27 cellular contexts compared by ENCODE assay signal in genomic region chr6:23635150-23635549, GRCh38.
"Had no signal": no experiment of that assay in that cellular context is flagged by ENCODE, and none has a peak within 500 bp of the region (broad histone marks: within the 10 kb centered on the region; RNA-seq: fewer than 3 reads in every experiment).

No MANE protein-coding gene starts in this region.

- H3K4me3 Mint-ChIP-seq: activated CD4-positive, alpha-beta memory T cell treated with anti-CD3 and anti-CD28 coated beads for 36 hours; activated CD4-positive, alpha-beta T cell treated with anti-CD3 and anti-CD28 coated beads for 36 hours; activated CD4-positive, alpha-beta T cell treated with anti-CD3 and anti-CD28 coated beads, Interleukin-2, amount 10 ng/mL, durations not matched to agents 24 days and 14 days; activated CD8-positive, alpha-beta memory T cell treated with anti-CD3 and anti-CD28 coated beads, Interleukin-2, amount 10 ng/mL, durations not matched to agents 7 days and 5 days; activated CD8-positive, alpha-beta T cell treated with anti-CD3 and anti-CD28 coated beads, Interleukin-2, amount 10 ng/mL, durations not matched to agents 7 days and 5 days; activated naive CD4-positive, alpha-beta T cell treated with anti-CD3 and anti-CD28 coated beads for 36 hours; activated naive CD4-positive, alpha-beta T cell treated with anti-CD3 and anti-CD28 coated beads, Interleukin-2, amount 50 U/mL, for 24 hours; activated naive CD8-positive, alpha-beta T cell treated with anti-CD3 and anti-CD28 coated beads, Interleukin-2, amount 10 ng/mL, durations not matched to agents 7 days and 5 days; activated T-helper 1 cell treated with anti-CD3 and anti-CD28 coated beads, Interleukin-12 subunit alpha, Interleukin-12 subunit beta, Interleukin-2, Interleukin-4 antibody, amounts not matched to agents 30 ng/mL and 10 ng/mL and 1 ng/mL, durations not matched to agents 14 hours and 24 hours and 36 hours; central memory CD8-positive, alpha-beta T cell; effector memory CD8-positive, alpha-beta T cell had no signal

- DNase-seq: activated CD4-positive, alpha-beta memory T cell treated with anti-CD3 and anti-CD28 coated beads for 36 hours; activated CD4-positive, alpha-beta T cell treated with anti-CD3 and anti-CD28 coated beads for 36 hours; activated CD4-positive, alpha-beta T cell treated with anti-CD3 and anti-CD28 coated beads, Interleukin-2, amount 10 ng/mL, durations not matched to agents 24 days and 14 days; activated CD4-positive, CD25-positive, alpha-beta regulatory T cell; activated CD4-positive, CD25-positive, alpha-beta regulatory T cell treated with anti-CD3 and anti-CD28 coated beads, Interleukin-2, amount 50 U/mL, for 72 hours; activated CD8-positive, alpha-beta memory T cell treated with anti-CD3 and anti-CD28 coated beads, Interleukin-2, amount 10 ng/mL, durations not matched to agents 7 days and 5 days; activated CD8-positive, alpha-beta memory T cell treated with anti-CD3 and anti-CD28 coated beads, Interleukin-2, amount 50 U/mL, for 4 hours; activated CD8-positive, alpha-beta T cell treated with anti-CD3 and anti-CD28 coated beads, Interleukin-2, amount 10 ng/mL, durations not matched to agents 7 days and 5 days; activated effector memory CD4-positive, alpha-beta T cell treated with anti-CD3 and anti-CD28 coated beads, Interleukin-2, amount 50 U/mL, for 16 hours; activated naive CD4-positive, alpha-beta T cell treated with anti-CD3 and anti-CD28 coated beads for 36 hours; activated naive CD8-positive, alpha-beta T cell treated with anti-CD3 and anti-CD28 coated beads, Interleukin-2, amount 10 ng/mL, durations not matched to agents 7 days and 5 days; activated T-cell treated with anti-CD3 and anti-CD28 coated beads, Interleukin-2, amount 50 U/mL, for 1 hour; activated T-cell treated with anti-CD3 and anti-CD28 coated beads, Interleukin-2, amount 50 U/mL, for 48 hours; brain microvascular endothelial cell; cortex of kidney; dermis blood vessel endothelial cell; effector CD4-positive, alpha-beta T cell; effector memory CD8-positive, alpha-beta T cell; erythroblast; foreskin keratinocyte; gastrocnemius medialis; heart right ventricle; T-helper 2 cell had no signal

- H3K36me3 Mint-ChIP-seq: activated CD4-positive, alpha-beta memory T cell treated with anti-CD3 and anti-CD28 coated beads for 36 hours; activated CD8-positive, alpha-beta memory T cell treated with anti-CD3 and anti-CD28 coated beads, Interleukin-2, amount 10 ng/mL, durations not matched to agents 7 days and 5 days; activated naive CD4-positive, alpha-beta T cell treated with anti-CD3 and anti-CD28 coated beads, Interleukin-2, amount 50 U/mL, for 24 hours; activated naive CD8-positive, alpha-beta T cell treated with anti-CD3 and anti-CD28 coated beads, Interleukin-2, amount 10 ng/mL, durations not matched to agents 7 days and 5 days had no signal

- H3K4me1 Mint-ChIP-seq: activated CD4-positive, alpha-beta T cell treated with anti-CD3 and anti-CD28 coated beads for 36 hours; activated CD4-positive, alpha-beta T cell treated with anti-CD3 and anti-CD28 coated beads, Interleukin-2, amount 10 ng/mL, durations not matched to agents 24 days and 14 days; activated CD8-positive, alpha-beta memory T cell treated with anti-CD3 and anti-CD28 coated beads, Interleukin-2, amount 10 ng/mL, durations not matched to agents 7 days and 5 days; activated naive CD4-positive, alpha-beta T cell treated with anti-CD3 and anti-CD28 coated beads, Interleukin-2, amount 50 U/mL, for 24 hours; activated naive CD8-positive, alpha-beta T cell treated with anti-CD3 and anti-CD28 coated beads, Interleukin-2, amount 10 ng/mL, durations not matched to agents 7 days and 5 days; central memory CD8-positive, alpha-beta T cell had no signal

- H3K9me3 Mint-ChIP-seq: activated CD4-positive, alpha-beta T cell treated with anti-CD3 and anti-CD28 coated beads, Interleukin-2, amount 10 ng/mL, durations not matched to agents 24 days and 14 days; activated naive CD8-positive, alpha-beta T cell treated with anti-CD3 and anti-CD28 coated beads, Interleukin-2, amount 10 ng/mL, durations not matched to agents 7 days and 5 days; activated T-helper 1 cell treated with anti-CD3 and anti-CD28 coated beads, Interleukin-12 subunit alpha, Interleukin-12 subunit beta, Interleukin-2, Interleukin-4 antibody, amounts not matched to agents 30 ng/mL and 10 ng/mL and 1 ng/mL, durations not matched to agents 14 hours and 24 hours and 36 hours; activated T-helper 2 cell treated with anti-CD3 and anti-CD28 coated beads, Interferon-gamma antibody, Interleukin-2, Interleukin-4, amounts not matched to agents 10 μg/mL and 5 μg/mL and 100 μg/mL, durations not matched to agents 14 hours and 24 hours and 36 hours had no signal

- H3K27ac Mint-ChIP-seq: activated CD4-positive, alpha-beta memory T cell treated with anti-CD3 and anti-CD28 coated beads for 36 hours; activated CD4-positive, alpha-beta T cell treated with anti-CD3 and anti-CD28 coated beads for 36 hours; activated CD4-positive, alpha-beta T cell treated with anti-CD3 and anti-CD28 coated beads, Interleukin-2, amount 10 ng/mL, durations not matched to agents 24 days and 14 days; activated CD8-positive, alpha-beta memory T cell treated with anti-CD3 and anti-CD28 coated beads, Interleukin-2, amount 10 ng/mL, durations not matched to agents 7 days and 5 days; activated CD8-positive, alpha-beta T cell treated with anti-CD3 and anti-CD28 coated beads, Interleukin-2, amount 10 ng/mL, durations not matched to agents 7 days and 5 days; activated naive CD4-positive, alpha-beta T cell treated with anti-CD3 and anti-CD28 coated beads for 36 hours; activated naive CD4-positive, alpha-beta T cell treated with anti-CD3 and anti-CD28 coated beads, Interleukin-2, amount 50 U/mL, for 24 hours; activated naive CD8-positive, alpha-beta T cell treated with anti-CD3 and anti-CD28 coated beads, Interleukin-2, amount 10 ng/mL, durations not matched to agents 7 days and 5 days; activated T-helper 1 cell treated with anti-CD3 and anti-CD28 coated beads, Interleukin-12 subunit alpha, Interleukin-12 subunit beta, Interleukin-2, Interleukin-4 antibody, amounts not matched to agents 30 ng/mL and 10 ng/mL and 1 ng/mL, durations not matched to agents 14 hours and 24 hours and 36 hours; activated T-helper 2 cell treated with anti-CD3 and anti-CD28 coated beads, Interferon-gamma antibody, Interleukin-2, Interleukin-4, amounts not matched to agents 10 μg/mL and 5 μg/mL and 100 μg/mL, durations not matched to agents 14 hours and 24 hours and 36 hours; effector memory CD8-positive, alpha-beta T cell had no signal

- ATAC-seq: activated CD4-positive, alpha-beta T cell treated with anti-CD3 and anti-CD28 coated beads for 36 hours; activated CD8-positive, alpha-beta memory T cell treated with anti-CD3 and anti-CD28 coated beads, Interleukin-2, amount 10 ng/mL, durations not matched to agents 7 days and 5 days; activated CD8-positive, alpha-beta T cell treated with anti-CD3 and anti-CD28 coated beads, Interleukin-2, amount 10 ng/mL, durations not matched to agents 7 days and 5 days; effector memory CD8-positive, alpha-beta T cell; foreskin keratinocyte; gastrocnemius medialis; heart right ventricle had no signal

- H3K27me3 Mint-ChIP-seq: activated CD4-positive, alpha-beta memory T cell treated with anti-CD3 and anti-CD28 coated beads for 36 hours; activated CD4-positive, alpha-beta T cell treated with anti-CD3 and anti-CD28 coated beads for 36 hours; activated CD4-positive, alpha-beta T cell treated with anti-CD3 and anti-CD28 coated beads, Interleukin-2, amount 10 ng/mL, durations not matched to agents 24 days and 14 days; activated CD8-positive, alpha-beta memory T cell treated with anti-CD3 and anti-CD28 coated beads, Interleukin-2, amount 10 ng/mL, durations not matched to agents 7 days and 5 days; activated naive CD4-positive, alpha-beta T cell treated with anti-CD3 and anti-CD28 coated beads, Interleukin-2, amount 50 U/mL, for 24 hours; activated naive CD8-positive, alpha-beta T cell treated with anti-CD3 and anti-CD28 coated beads, Interleukin-2, amount 10 ng/mL, durations not matched to agents 7 days and 5 days; central memory CD8-positive, alpha-beta T cell; effector memory CD8-positive, alpha-beta T cell had no signal
